8 cellular contexts compared by ENCODE assay signal in genomic region chr1:41662656-41663437, GRCh38.
DNase-seq lines count a peak whose midpoint lies in the region; ATAC-seq and TF ChIP-seq lines count a peak whose summit lies in the region.

No MANE protein-coding gene starts in this region.

- 11 to 14% methylated on average over 36 to 41 of the region's 41 CpGs for WGBS in heart right ventricle, 2 donors

- peak; percentile 43 to 80 (median 60) for ATAC-seq in heart right ventricle

- H3K9me3 Mint-ChIP-seq in activated naive CD4-positive, alpha-beta T cell treated with anti-CD3 and anti-CD28 coated beads for 36 hours = no peaks in the 10 kb centered on the region
- no peaks in the 10 kb centered on the region for H3K9me3 Mint-ChIP-seq in progenitor cell of endocrine pancreas (ENCODE audit: low read depth)

- TF ChIP-seq CTCF in GM12875 (IDR thresholded peaks at IDR 0.05; ENCODE audit: borderline replicate concordance, insufficient read depth, low read depth, low read length) (0 out of 2 replicates have a peak, but pooled peaks have one; percentile 7), heart right ventricle (IDR thresholded peaks at IDR 0.05) (no peak), progenitor cell of endocrine pancreas (IDR thresholded peaks at IDR 0.05; ENCODE audit: unreplicated experiment) (no peak)

- no peaks in the 10 kb centered on the region for H3K36me3 ChIP-seq in heart right ventricle

- no peaks in the 10 kb centered on the region for H3K9me3 ChIP-seq in heart right ventricle

- peak; percentile 34 for DNase-seq in H4 (ENCODE audit: low spot score)
- DNase-seq in NCI-H226 = peak; percentile 59
- DNase-seq in activated naive CD4-positive, alpha-beta T cell treated with anti-CD3 and anti-CD28 coated beads for 36 hours = no peak
- DNase-seq in heart right ventricle = peak; percentile 51
- peak; percentile 31 for DNase-seq in progenitor cell of endocrine pancreas (ENCODE audit: low spot score, unreplicated experiment)
- DNase-seq in HPDE6-E6E7 (ENCODE audit: extremely low spot score) = no peak
- no peak for DNase-seq in inferior parietal cortex (ENCODE audit: extremely low spot score)

- peak overlapping the region; percentile 73 for H3K27ac Mint-ChIP-seq in activated naive CD4-positive, alpha-beta T cell treated with anti-CD3 and anti-CD28 coated beads for 36 hours
- H3K27ac Mint-ChIP-seq in progenitor cell of endocrine pancreas = peak overlapping the region; percentile 80

- CTCF ChIA-PET in activated naive CD4-positive, alpha-beta T cell treated with anti-CD3 and anti-CD28 coated beads for 36 hours (lab: Charles Lee) = interaction anchor here (0.8 to 1.4 kb wide), 2 partner anchors 10 to 64 kb away, joined by 3 to 6 read pairs; no protein-coding TSS in a partner anchor

- peak overlapping the region; percentile 58 for H3K4me3 Mint-ChIP-seq in activated naive CD4-positive, alpha-beta T cell treated with anti-CD3 and anti-CD28 coated beads for 36 hours
- H3K4me3 Mint-ChIP-seq in progenitor cell of endocrine pancreas (ENCODE audit: low read depth) = peak overlapping the region; percentile 62

- peak overlapping the region; percentile 50 to 98 (median 94) for H3K27ac ChIP-seq in heart right ventricle

- peaks cover 77% of the 10 kb centered on the region for H3K4me1 Mint-ChIP-seq in activated naive CD4-positive, alpha-beta T cell treated with anti-CD3 and anti-CD28 coated beads for 36 hours (ENCODE audit: low read depth)
- H3K4me1 Mint-ChIP-seq in progenitor cell of endocrine pancreas (ENCODE audit: low read depth) = peaks cover 2% of the 10 kb centered on the region

- H3K27me3 Mint-ChIP-seq in activated naive CD4-positive, alpha-beta T cell treated with anti-CD3 and anti-CD28 coated beads for 36 hours (ENCODE audit: low read depth) = no peaks in the 10 kb centered on the region
- peaks cover 73% of the 10 kb centered on the region for H3K27me3 Mint-ChIP-seq in progenitor cell of endocrine pancreas

- H3K4me1 ChIP-seq in heart right ventricle = peaks cover 4 to 66% (median 23%) of the 10 kb centered on the region in 9 donors

- H3K4me3 ChIP-seq in GM12875 (ENCODE audit: low read depth, low read length) (peak overlapping the region; percentile 60), heart right ventricle (peak overlapping the region; percentile 53 to 84 (median 66))

- peaks cover 0 to 13% (median 0%) of the 10 kb centered on the region in 7 donors for H3K27me3 ChIP-seq in heart right ventricle

- intact Hi-C loops in activated naive CD4-positive, alpha-beta T cell treated with anti-CD3 and anti-CD28 coated beads for 36 hours (cut with micrococcal nuclease) = loop anchor here (5.0 to 10.0 kb wide), 2 partner anchors 129 to 232 kb away; no protein-coding TSS in a partner anchor
- intact Hi-C loops in heart right ventricle (cut with DNase I) = loop anchor here in 5 of 10 donors (1.0 to 10.0 kb wide), 6 partner anchors 15 to 1211 kb away; partner anchors contain the start of genes HIVEP3 (in 1 of the 5) and ZFP69B (in 1 of the 5)

- peaks cover 31% of the 10 kb centered on the region for H3K36me3 Mint-ChIP-seq in activated naive CD4-positive, alpha-beta T cell treated with anti-CD3 and anti-CD28 coated beads for 36 hours (ENCODE audit: low read depth)
- H3K36me3 Mint-ChIP-seq in progenitor cell of endocrine pancreas (ENCODE audit: insufficient read depth) = no peaks in the 10 kb centered on the region

Comparison
In these comparisons a context has a peak if more than half of its experiments do, and no peak if none do; other contexts are left out.
1. DNase-seq: peak in H4 (single experiment), NCI-H226 (single experiment), heart right ventricle (2 of 2) and progenitor cell of endocrine pancreas (single experiment); none in activated naive CD4-positive, alpha-beta T cell treated with anti-CD3 and anti-CD28 coated beads for 36 hours (single experiment), HPDE6-E6E7 (single experiment) and inferior parietal cortex (single experiment).